ENCODE assay signal across 8 cellular contexts in genomic region chr17:83079340-83079747, GRCh38. TPM values are rescaled to one million over a fixed set of nuclear protein-coding genes. Genes with fewer than 3 reads are reported as not detected.
DNase-seq lines count a peak whose midpoint lies in the region; ATAC-seq and TF ChIP-seq lines count a peak whose summit lies in the region.

TSS of gene METRNL (plus strand) at chr17:83079609. CDS start at chr17:83079816, 207 bp downstream.

- DNase-seq in GM12865 (ENCODE audit: low read depth) (peak; percentile 75), SJSA1 (ENCODE audit: low read depth in 1 of 2, low spot score in 2 of 2) (peak in 1 of 2 experiments; percentile 85), cardiac muscle cell (ENCODE audit: low read depth in 1 of 2, low spot score in 1 of 2) (peak; percentile 79 to 88), ovary (peak; percentile 76 to 89 (median 83)), tibial nerve (ENCODE audit: low spot score in 2 of 2) (peak in 1 of 2 donors; percentile 73)
- DNase-seq in activated naive CD8-positive, alpha-beta T cell treated with anti-CD3 and anti-CD28 coated beads, Interleukin-2, amount 50 U/mL, for 24 hours = peak; percentile 73

- H3K27me3 Mint-ChIP-seq in activated naive CD8-positive, alpha-beta T cell treated with anti-CD3 and anti-CD28 coated beads, Interleukin-2, amount 50 U/mL, for 24 hours = peaks cover 13% of the 10 kb centered on the region

- no peak within 1 kb of the TSS for H3K4me3 Mint-ChIP-seq in activated naive CD8-positive, alpha-beta T cell treated with anti-CD3 and anti-CD28 coated beads, Interleukin-2, amount 50 U/mL, for 24 hours

- TF ChIP-seq CTCF in GM12865 (IDR thresholded peaks at IDR 0.05; ENCODE audit: insufficient read depth, low read depth, low read length, missing control alignments) (no peak), cardiac muscle cell (IDR thresholded peaks at IDR 0.05; ENCODE audit: low read depth, low read length) (no peak), ovary (IDR thresholded peaks at IDR 0.05) (no peak), tibial nerve (IDR thresholded peaks at IDR 0.05) (peak in 2 of 5 experiments; percentile 15 to 23)

- no peak for TF ChIP-seq POLR2A in ovary (IDR thresholded peaks at IDR 0.05)
- TF ChIP-seq POLR2A in tibial nerve (IDR thresholded peaks at IDR 0.05) = peak; percentile 60 to 89

- TF ChIP-seq EP300 in ovary (IDR thresholded peaks at IDR 0.05) (no peak), tibial nerve (IDR thresholded peaks at IDR 0.05) (peak in 1 of 2 donors; percentile 78)

- intact Hi-C loops in ovary (cut with DNase I) = no loop called here

- H3K4me1 ChIP-seq in SJSA1 (replicated peaks) = peaks cover 44% of the 10 kb centered on the region
- H3K4me1 ChIP-seq in cardiac muscle cell (ENCODE audit: low read depth) = peaks cover 5% of the 10 kb centered on the region
- H3K4me1 ChIP-seq in ovary (ENCODE audit: insufficient read depth) = peaks cover 12% of the 10 kb centered on the region
- peaks cover 0 to 49% (median 40%) of the 10 kb centered on the region in 4 donors for H3K4me1 ChIP-seq in tibial nerve

- H3K9me3 ChIP-seq in SJSA1 (replicated peaks) = no peaks in the 10 kb centered on the region
- no peaks in the 10 kb centered on the region for H3K9me3 ChIP-seq in cardiac muscle cell (ENCODE audit: low read depth)
- H3K9me3 ChIP-seq in ovary = no peaks in the 10 kb centered on the region
- no peaks in the 10 kb centered on the region for H3K9me3 ChIP-seq in tibial nerve

- H3K4me1 Mint-ChIP-seq in activated naive CD8-positive, alpha-beta T cell treated with anti-CD3 and anti-CD28 coated beads, Interleukin-2, amount 50 U/mL, for 24 hours = peaks cover 29% of the 10 kb centered on the region

- H3K36me3 ChIP-seq in SJSA1 (peaks cover 29% of the 10 kb centered on the region), cardiac muscle cell (no peaks in the 10 kb centered on the region), ovary (no peaks in the 10 kb centered on the region), tibial nerve (no peaks in the 10 kb centered on the region)

- no peaks in the 10 kb centered on the region for H3K9me3 Mint-ChIP-seq in activated naive CD8-positive, alpha-beta T cell treated with anti-CD3 and anti-CD28 coated beads, Interleukin-2, amount 50 U/mL, for 24 hours

- H3K27me3 ChIP-seq in SJSA1 (replicated peaks) (0 out of 2 replicates have a peak, but pooled peaks cover 2% of the 10 kb centered on the region), cardiac muscle cell (peaks cover 45% of the 10 kb centered on the region), ovary (no peaks in the 10 kb centered on the region), tibial nerve (no peaks in the 10 kb centered on the region)

- H3K4me3 ChIP-seq in GM12865 (ENCODE audit: low read depth, low read length) = peak within 1 kb of the TSS; percentile 33
- peak within 1 kb of the TSS; percentile 90 for H3K4me3 ChIP-seq in SJSA1
- H3K4me3 ChIP-seq in cardiac muscle cell = peak within 1 kb of the TSS; percentile 90
- H3K4me3 ChIP-seq in ovary = peak within 1 kb of the TSS; percentile 53
- peak within 1 kb of the TSS; percentile 79 to 96 (median 85) for H3K4me3 ChIP-seq in tibial nerve

- H3K27ac ChIP-seq in SJSA1 = no peak within 1 kb of the TSS
- no peak within 1 kb of the TSS for H3K27ac ChIP-seq in cardiac muscle cell
- peak within 1 kb of the TSS; percentile 44 to 72 for H3K27ac ChIP-seq in ovary
- peak within 1 kb of the TSS; percentile 91 to 97 (median 95) for H3K27ac ChIP-seq in tibial nerve

- no peak within 1 kb of the TSS for H3K27ac Mint-ChIP-seq in activated naive CD8-positive, alpha-beta T cell treated with anti-CD3 and anti-CD28 coated beads, Interleukin-2, amount 50 U/mL, for 24 hours

- WGBS in ovary, 3 donors = 0 to 1% (median 0%) methylated on average over 2 to 70 of the region's 70 CpGs
- WGBS in tibial nerve, 2 donors = 0% methylated on average over 27 of the region's 70 CpGs; no CpG with 5 or more reads in 1 of the 2 donors

- no peaks in the 10 kb centered on the region for H3K36me3 Mint-ChIP-seq in activated naive CD8-positive, alpha-beta T cell treated with anti-CD3 and anti-CD28 coated beads, Interleukin-2, amount 50 U/mL, for 24 hours (ENCODE audit: low read depth)

- peak; percentile 64 for ATAC-seq in HG03045 (IDR thresholded peaks at IDR 0.05; ENCODE audit: unreplicated experiment)
- ATAC-seq in activated naive CD8-positive, alpha-beta T cell treated with anti-CD3 and anti-CD28 coated beads, Interleukin-2, amount 50 U/mL, for 24 hours = peak; percentile 11
- ATAC-seq in HG03039 (IDR thresholded peaks at IDR 0.05; ENCODE audit: unreplicated experiment) = no peak

RNA-seq across cellular contexts. Expression of gene METRNL, which starts in this region (rescaled TPM):
- 128 and 197 TPM in 2 replicates for total RNA-seq in SJSA1 (2014; rRNA removed; shearing (Covaris generic))
- total RNA-seq in cardiac muscle cell (41.5 and 44.1 TPM in 2 replicates), ovary (10 to 100 TPM; 12.9 to 84.3 (median 29.7) TPM), tibial nerve (100 to 1,000 TPM; 112 to 162 (median 147) TPM)
- polyA plus RNA-seq in cardiac muscle cell (30.0 and 40.5 TPM in 2 replicates), ovary (10 to 100 TPM in 1 of 2 donors, 1 to 10 TPM in 1; 4.3 to 29.4 TPM)

Comparison
In these comparisons a context has a peak if more than half of its experiments do, and no peak if none do; other contexts are left out.
1. H3K4me3 ChIP-seq: peak in every context shown above with its lines; median percentile 90 in SJSA1; 90 in cardiac muscle cell; 85 in tibial nerve; 53 in ovary; 33 in GM12865.
2. H3K27ac ChIP-seq: peak in ovary (2 of 2) and tibial nerve (4 of 4); none in SJSA1 (single experiment) and cardiac muscle cell (single experiment).